In the genomic region with DNA sequence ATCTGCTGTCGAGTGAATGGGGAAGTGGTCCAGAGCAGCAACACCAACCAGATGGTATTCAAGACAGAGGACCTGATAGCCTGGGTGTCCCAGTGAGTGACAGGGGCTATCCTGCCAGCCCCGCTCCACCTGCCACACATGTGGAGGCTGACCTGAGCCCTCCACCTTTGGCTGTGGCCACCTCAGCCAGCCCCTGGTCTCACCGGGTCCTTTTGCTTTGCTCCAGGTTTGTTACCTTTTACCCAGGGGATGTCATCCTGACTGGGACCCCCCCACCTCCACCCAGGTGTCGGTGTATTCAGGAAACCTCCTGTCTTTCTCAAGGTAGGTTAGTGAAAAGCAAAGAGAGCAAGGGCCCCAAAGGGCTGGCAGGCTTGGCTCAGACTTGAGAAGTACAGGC, we compare ENCODE assay signal across 5 cellular contexts. TPM values are rescaled to one million over a fixed set of nuclear protein-coding genes. Genes with fewer than 3 reads are reported as not detected.
"Had no signal": no experiment of that assay in that cellular context is flagged by ENCODE, and none has a peak within 500 bp of the region (broad histone marks: within the 10 kb centered on the region; RNA-seq: fewer than 3 reads in every experiment).

No MANE protein-coding gene starts in this region.

RNA-seq across cellular contexts. Expression of gene GPAT2, which starts 13.6 kb away (rescaled TPM):
- total RNA-seq: chondrocyte, hepatocyte, mesothelial cell of epicardium, myocyte had no signal
- polyA plus RNA-seq: mammary epithelial cell had no signal
